In genomic region chr15:98855067-98855814, GRCh38 we compare ENCODE assay signal across 14 cellular contexts.
A peak's percentile ranks its signal among the peaks of the same experiment; 100 is the strongest.
DNase-seq lines count a peak whose midpoint lies in the region; ATAC-seq and TF ChIP-seq lines count a peak whose summit lies in the region.
"Had no signal": no experiment of that assay in that cellular context is flagged by ENCODE, and none has a peak within 500 bp of the region (broad histone marks: within the 10 kb centered on the region; RNA-seq: fewer than 3 reads in every experiment).

No MANE protein-coding gene starts in this region.

- H3K27ac Mint-ChIP-seq in T-helper 2 cell treated with Interferon-gamma antibody and Interleukin-4, amounts not matched to agents 5 μg/mL and 100 μg/mL, for 36 hours = no peak overlapping the region
- peak overlapping the region; percentile 47 for H3K27ac Mint-ChIP-seq in activated T-helper 17 cell treated with anti-CD3 and anti-CD28 coated beads, Interleukin-2, amount 50 U/mL, for 72 hours
- H3K27ac Mint-ChIP-seq in mesothelial cell of epicardium = peak overlapping the region; percentile 94
- H3K27ac Mint-ChIP-seq: memory B cell had no signal

- no peak for DNase-seq in T-helper 2 cell treated with Interferon-gamma antibody and Interleukin-4, amounts not matched to agents 5 μg/mL and 100 μg/mL, for 36 hours (ENCODE audit: low spot score)
- no peak for DNase-seq in T-helper 2 cell
- DNase-seq in mesothelial cell of epicardium (ENCODE audit: low spot score in 2 of 2, unreplicated experiment in 2 of 2) = no peak
- DNase-seq in thoracic aorta (ENCODE audit: low spot score) = no peak
- no peak for DNase-seq in AG08396 (ENCODE audit: low spot score)
- DNase-seq in NCI-H2029 (lab: John Stamatoyannopoulos, UW) = no peak
- no peak for DNase-seq in germinal center (ENCODE audit: low spot score)
- DNase-seq: activated CD4-positive, CD25-positive, alpha-beta regulatory T cell; GDM1; NCI-H1930; Peyer's patch; spleen had no signal

- H3K9me3 ChIP-seq in thoracic aorta = no peaks in the 10 kb centered on the region
- H3K9me3 ChIP-seq: Peyer's patch, spleen had no signal

- TF ChIP-seq CTCF in mesothelial cell of epicardium (IDR thresholded peaks at IDR 0.05; ENCODE audit: unreplicated experiment) (no peak), thoracic aorta (IDR thresholded peaks at IDR 0.05) (no peak)

- no peak overlapping the region for H3K4me3 ChIP-seq in thoracic aorta
- H3K4me3 ChIP-seq: Peyer's patch, spleen had no signal

- no peaks in the 10 kb centered on the region for H3K36me3 ChIP-seq in thoracic aorta
- H3K36me3 ChIP-seq: Peyer's patch, spleen had no signal

- H3K9me3 Mint-ChIP-seq in T-helper 2 cell treated with Interferon-gamma antibody and Interleukin-4, amounts not matched to agents 5 μg/mL and 100 μg/mL, for 36 hours = no peaks in the 10 kb centered on the region
- H3K9me3 Mint-ChIP-seq in activated T-helper 17 cell treated with anti-CD3 and anti-CD28 coated beads, Interleukin-2, amount 50 U/mL, for 72 hours = no peaks in the 10 kb centered on the region
- no peaks in the 10 kb centered on the region for H3K9me3 Mint-ChIP-seq in mesothelial cell of epicardium
- H3K9me3 Mint-ChIP-seq: memory B cell had no signal

- peak overlapping the region; percentile 85 to 92 for H3K27ac ChIP-seq in thoracic aorta

- peaks cover 60 to 89% of the 10 kb centered on the region in 2 donors for H3K4me1 ChIP-seq in thoracic aorta (ENCODE audit: control insufficient read depth in 1 of 2, low read depth in 2 of 2)

- H3K27me3 Mint-ChIP-seq in T-helper 2 cell treated with Interferon-gamma antibody and Interleukin-4, amounts not matched to agents 5 μg/mL and 100 μg/mL, for 36 hours (ENCODE audit: low read depth) = no peaks in the 10 kb centered on the region
- H3K27me3 Mint-ChIP-seq in activated T-helper 17 cell treated with anti-CD3 and anti-CD28 coated beads, Interleukin-2, amount 50 U/mL, for 72 hours = no peaks in the 10 kb centered on the region
- H3K27me3 Mint-ChIP-seq in mesothelial cell of epicardium (ENCODE audit: low read depth) = no peaks in the 10 kb centered on the region

- no peak for ATAC-seq in activated T-helper 17 cell treated with anti-CD3 and anti-CD28 coated beads, Interleukin-2, amount 50 U/mL, for 72 hours (replicated peaks)
- no peak for ATAC-seq in thoracic aorta (ENCODE audit: insufficient number of reproducible peaks, low FRiP score, low read depth)

- H3K4me3 Mint-ChIP-seq in T-helper 2 cell treated with Interferon-gamma antibody and Interleukin-4, amounts not matched to agents 5 μg/mL and 100 μg/mL, for 36 hours = peak overlapping the region; percentile 45
- H3K4me3 Mint-ChIP-seq in activated T-helper 17 cell treated with anti-CD3 and anti-CD28 coated beads, Interleukin-2, amount 50 U/mL, for 72 hours = no peak overlapping the region
- H3K4me3 Mint-ChIP-seq in mesothelial cell of epicardium = peak overlapping the region; percentile 44

- peaks cover 56% of the 10 kb centered on the region for H3K4me1 Mint-ChIP-seq in T-helper 2 cell treated with Interferon-gamma antibody and Interleukin-4, amounts not matched to agents 5 μg/mL and 100 μg/mL, for 36 hours (ENCODE audit: low read depth)
- peaks cover 37% of the 10 kb centered on the region for H3K4me1 Mint-ChIP-seq in activated T-helper 17 cell treated with anti-CD3 and anti-CD28 coated beads, Interleukin-2, amount 50 U/mL, for 72 hours
- H3K4me1 Mint-ChIP-seq in mesothelial cell of epicardium = peaks cover 90% of the 10 kb centered on the region

- no peaks in the 10 kb centered on the region for H3K27me3 ChIP-seq in thoracic aorta (replicated peaks; ENCODE audit: insufficient read depth)
- H3K27me3 ChIP-seq: Peyer's patch, spleen had no signal

- no peaks in the 10 kb centered on the region for H3K36me3 Mint-ChIP-seq in T-helper 2 cell treated with Interferon-gamma antibody and Interleukin-4, amounts not matched to agents 5 μg/mL and 100 μg/mL, for 36 hours (ENCODE audit: low read depth)
- H3K36me3 Mint-ChIP-seq in activated T-helper 17 cell treated with anti-CD3 and anti-CD28 coated beads, Interleukin-2, amount 50 U/mL, for 72 hours (ENCODE audit: low read depth) = no peaks in the 10 kb centered on the region
- H3K36me3 Mint-ChIP-seq in mesothelial cell of epicardium = no peaks in the 10 kb centered on the region
- H3K36me3 Mint-ChIP-seq: memory B cell had no signal
